1 cellular context compared by ENCODE assay signal in genomic region chr5:150398432-150399157, GRCh38.
TF ChIP-seq lines count a peak whose summit lies in the region.

No MANE protein-coding gene starts in this region.

TF ChIP-seq in K562, 482 proteins besides CTCF, POLR2A, EP300 and RAD21:
- TF ChIP-seq POLR2AphosphoS5 (IDR thresholded peaks at IDR 0.05; ENCODE audit: control insufficient read depth, insufficient read depth, low read depth, low read length) (peak; percentile 24; the same call in 1 of the 2 replicates), ASH1L (IDR thresholded peaks at IDR 0.05; ENCODE audit: borderline replicate concordance, low read depth, partially characterized antibody) (no peak), TFAP4 (CRISPR knock-in tag; IDR thresholded peaks at IDR 0.05; ENCODE audit: borderline replicate concordance) (peak; percentile 69), ZFP36 (IDR thresholded peaks at IDR 0.05; ENCODE audit: low read depth, low read length, partially characterized antibody) (no peak), ZBTB17 (CRISPR knock-in tag; IDR thresholded peaks at IDR 0.05) (no peak)
